ENCODE assay signal across 19 cellular contexts in genomic region chr20:24033560-24033959, GRCh38. TPM values are rescaled to one million over a fixed set of nuclear protein-coding genes. Genes with fewer than 3 reads are reported as not detected.
"Had no signal": no experiment of that assay in that cellular context is flagged by ENCODE, and none has a peak within 500 bp of the region (broad histone marks: within the 10 kb centered on the region; RNA-seq: fewer than 3 reads in every experiment).

No MANE protein-coding gene starts in this region.

- H3K4me1 ChIP-seq: tibial artery, uterus had no signal

- H3K27me3 ChIP-seq: brain microvascular endothelial cell, tibial artery, uterus had no signal

- H3K4me2 ChIP-seq: SK-N-SH had no signal

- H3K4me3 ChIP-seq: tibial artery, uterus had no signal

- H3K36me3 ChIP-seq: brain microvascular endothelial cell, tibial artery, uterus had no signal

- H3K27ac Mint-ChIP-seq: activated B cell treated with CpG ODN at 0.5 μM for 24 hours; dendritic cell treated with granulocyte-macrophage colony-stimulating factor and Interleukin-4, amounts not matched to agents 40 ng/mL and 50 ng/mL, for 4 days; endodermal cell had no signal

- H3K9ac ChIP-seq: SK-N-SH had no signal

- DNase-seq: activated B cell treated with CpG ODN at 0.5 μM for 24 hours; activated gamma-delta T cell treated with Interleukin-2 at 50 U/mL for 16 hours; activated T-cell treated with anti-CD3 and anti-CD28 coated beads for 4 hours; amygdala; brain microvascular endothelial cell; cerebellar nuclear complex; endodermal cell; hypothalamus; SK-N-SH; stimulated activated CD4-positive, alpha-beta T cell treated with anti-CD3 and anti-CD28 coated beads, Interleukin-15, amount 100 ng/mL, for 24 hours; stimulated activated CD4-positive, alpha-beta T cell treated with anti-CD3 and anti-CD28 coated beads, Interleukin-4, amount 100 ng/mL, for 24 hours; tibial artery; uterus had no signal

- H3K9me3 Mint-ChIP-seq: activated B cell treated with CpG ODN at 0.5 μM for 24 hours; dendritic cell treated with granulocyte-macrophage colony-stimulating factor and Interleukin-4, amounts not matched to agents 40 ng/mL and 50 ng/mL, for 4 days; endodermal cell had no signal

- H3K4me3 Mint-ChIP-seq: activated B cell treated with CpG ODN at 0.5 μM for 24 hours; dendritic cell treated with granulocyte-macrophage colony-stimulating factor and Interleukin-4, amounts not matched to agents 40 ng/mL and 50 ng/mL, for 4 days; endodermal cell had no signal

- H3K27me3 Mint-ChIP-seq: activated B cell treated with CpG ODN at 0.5 μM for 24 hours; dendritic cell treated with granulocyte-macrophage colony-stimulating factor and Interleukin-4, amounts not matched to agents 40 ng/mL and 50 ng/mL, for 4 days had no signal

- H3K27ac ChIP-seq: brain microvascular endothelial cell, tibial artery, uterus had no signal

- H3K4me1 Mint-ChIP-seq: endodermal cell had no signal

RNA-seq across cellular contexts. Expression of gene GGTLC1, which starts 45.0 kb away (rescaled TPM):
- total RNA-seq: activated B cell treated with CpG ODN at 0.5 μM for 24 hours; endodermal cell; glomerular endothelial cell; lower leg skin; mesenteric fat pad; skeletal muscle tissue; T-helper 1 cell treated with Interleukin-12 subunit alpha and Interleukin-12 subunit beta and Interleukin-4 antibody, amounts not matched to agents 30 ng/mL and 1 ng/mL, for 36 hours; uterus had no signal
